14 cellular contexts compared by ENCODE assay signal in the genomic region with DNA sequence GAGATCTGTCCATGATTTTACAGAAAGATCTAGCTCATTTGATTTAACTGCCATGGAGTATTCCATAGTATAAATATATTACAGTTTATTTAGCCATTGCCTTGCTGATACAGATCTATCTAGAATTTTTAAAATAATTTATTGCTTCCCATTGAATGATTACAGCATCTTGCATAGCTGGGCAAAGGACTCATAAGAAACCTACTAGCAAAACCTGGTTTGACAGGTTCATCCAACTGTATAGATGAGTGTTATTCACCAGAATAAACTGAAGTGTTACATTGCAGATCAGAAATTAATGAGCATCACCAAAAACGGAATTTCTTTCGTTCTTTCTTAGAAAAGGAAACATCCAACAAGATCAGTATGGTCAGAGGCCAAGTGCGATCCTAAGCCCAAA.
"Had no signal": no experiment of that assay in that cellular context is flagged by ENCODE, and none has a peak within 500 bp of the region (broad histone marks: within the 10 kb centered on the region; RNA-seq: fewer than 3 reads in every experiment).

No MANE protein-coding gene starts in this region.

- H3K27me3 Mint-ChIP-seq: stimulated activated memory B cell treated with anti-CD40 and anti-IgM and Interleukin-4, amounts not matched to agents 10 μg/mL and 1 μg/mL and 100 μg/mL, for 72 hours had no signal

- H3K27ac ChIP-seq: ascending aorta, dorsolateral prefrontal cortex, esophagus muscularis mucosa, lower lobe of right lung had no signal

- H3K4me1 Mint-ChIP-seq: stimulated activated memory B cell treated with anti-CD40 and anti-IgM and Interleukin-4, amounts not matched to agents 10 μg/mL and 1 μg/mL and 100 μg/mL, for 72 hours had no signal

- FAIRE-seq: small intestine had no signal

- H3K4me3 Mint-ChIP-seq: immature natural killer cell; stimulated activated memory B cell treated with anti-CD40 and anti-IgM and Interleukin-4, amounts not matched to agents 10 μg/mL and 1 μg/mL and 100 μg/mL, for 72 hours had no signal

- ATAC-seq: left cardiac atrium, lower lobe of right lung, right cardiac atrium had no signal

- H3K27ac Mint-ChIP-seq: stimulated activated memory B cell treated with anti-CD40 and anti-IgM and Interleukin-4, amounts not matched to agents 10 μg/mL and 1 μg/mL and 100 μg/mL, for 72 hours had no signal

- DNase-seq: activated CD4-positive, alpha-beta T cell treated with anti-CD3 and anti-CD28 coated beads for 1 hour; dorsolateral prefrontal cortex; immature natural killer cell; left cardiac atrium; lower lobe of right lung; midbrain; right cardiac atrium; Right ventricle myocardium superior; substantia nigra; T-helper 9 cell had no signal

- H3K36me3 Mint-ChIP-seq: immature natural killer cell; stimulated activated memory B cell treated with anti-CD40 and anti-IgM and Interleukin-4, amounts not matched to agents 10 μg/mL and 1 μg/mL and 100 μg/mL, for 72 hours had no signal

- H3K4me3 ChIP-seq: ascending aorta, dorsolateral prefrontal cortex, esophagus muscularis mucosa, lower lobe of right lung had no signal

- H3K9me3 Mint-ChIP-seq: immature natural killer cell; stimulated activated memory B cell treated with anti-CD40 and anti-IgM and Interleukin-4, amounts not matched to agents 10 μg/mL and 1 μg/mL and 100 μg/mL, for 72 hours had no signal

- H3K4me1 ChIP-seq: ascending aorta, lower lobe of right lung had no signal

- H3K27me3 ChIP-seq: ascending aorta, dorsolateral prefrontal cortex, esophagus muscularis mucosa had no signal

- H3K9me3 ChIP-seq: ascending aorta, esophagus muscularis mucosa, lower lobe of right lung had no signal

- H3K36me3 ChIP-seq: ascending aorta, esophagus muscularis mucosa, lower lobe of right lung had no signal
